1 cellular context compared by ENCODE assay signal in genomic region chr1:24047101-24047459, GRCh38.
TF ChIP-seq lines count a peak whose summit lies in the region.

No MANE protein-coding gene starts in this region.

TF ChIP-seq in SK-N-SH treated with all-trans-retinoic acid at 6 μM for 48 hours, 23 proteins besides CTCF, POLR2A, EP300 and RAD21 (continued from another document):
- no peak for TF ChIP-seq CSRNP3 (CRISPR knock-in tag; IDR thresholded peaks at IDR 0.05)
- TF ChIP-seq ZC3H10 (CRISPR knock-in tag; IDR thresholded peaks at IDR 0.05), result no peak
- no peak for TF ChIP-seq TCF4 (CRISPR knock-in tag; IDR thresholded peaks at IDR 0.05; ENCODE audit: borderline replicate concordance)
- no peak for TF ChIP-seq SNAI2 (CRISPR knock-in tag; IDR thresholded peaks at IDR 0.05)
